ENCODE assay signal across 31 cellular contexts in genomic region chr10:33535866-33536265, GRCh38.
"Had no signal": no experiment of that assay in that cellular context is flagged by ENCODE, and none has a peak within 500 bp of the region (broad histone marks: within the 10 kb centered on the region; RNA-seq: fewer than 3 reads in every experiment).

No MANE protein-coding gene starts in this region.

- DNase-seq: activated B cell treated with CpG ODN at 0.5 μM for 24 hours; activated CD4-positive, alpha-beta memory T cell treated with anti-CD3 and anti-CD28 coated beads for 36 hours; activated CD4-positive, alpha-beta T cell treated with anti-CD3 and anti-CD28 coated beads for 4 hours; activated CD4-positive, alpha-beta T cell treated with anti-CD3 and anti-CD28 coated beads, Interleukin-2, amount 10 ng/mL, durations not matched to agents 24 days and 14 days; activated CD4-positive, alpha-beta T cell treated with anti-CD3 and anti-CD28 coated beads, Interleukin-2, amount 50 U/mL, for 1 hour; activated CD4-positive, alpha-beta T cell treated with anti-CD3 and anti-CD28 coated beads, Interleukin-2, amount 50 U/mL, for 4 hours; activated CD4-positive, CD25-positive, alpha-beta regulatory T cell treated with anti-CD3 and anti-CD28 coated beads, Interleukin-2, amount 50 U/mL, for 72 hours; activated CD8-positive, alpha-beta memory T cell treated with anti-CD3 and anti-CD28 coated beads, Interleukin-2, amount 50 U/mL, for 4 hours; activated CD8-positive, alpha-beta T cell treated with anti-CD3 and anti-CD28 coated beads for 36 hours; activated effector memory CD4-positive, alpha-beta T cell treated with anti-CD3 and anti-CD28 coated beads, Interleukin-2, amount 50 U/mL, for 16 hours; activated gamma-delta T cell treated with Interleukin-2 at 50 U/mL for 16 hours; activated naive CD4-positive, alpha-beta T cell; activated naive CD4-positive, alpha-beta T cell treated with anti-CD3 and anti-CD28 coated beads for 36 hours; activated naive CD4-positive, alpha-beta T cell treated with anti-CD3 and anti-CD28 coated beads, Interleukin-2, amount 50 U/mL, for 16 hours; activated naive CD8-positive, alpha-beta T cell treated with anti-CD3 and anti-CD28 coated beads for 36 hours; activated T-cell treated with anti-CD3 and anti-CD28 coated beads for 4 hours; activated T-cell treated with anti-CD3 and anti-CD28 coated beads, Interleukin-2, amount 50 U/mL, for 1 hour; activated T-cell treated with anti-CD3 and anti-CD28 coated beads, Interleukin-2, amount 50 U/mL, for 4 hours; activated T-cell treated with anti-CD3 and anti-CD28 coated beads, Interleukin-2, amount 50 U/mL, for 72 hours; amygdala; anterior cingulate cortex; caudate nucleus; cerebellar nuclear complex; T-helper 1 cell; T-helper 2 cell; T-helper 9 cell had no signal

- H3K27ac ChIP-seq: ascending aorta, cardiac muscle cell, VCaP had no signal

- H3K27me3 ChIP-seq: ascending aorta, cardiac muscle cell had no signal

- H3K4me3 ChIP-seq: ascending aorta, cardiac muscle cell had no signal

- H3K36me3 ChIP-seq: ascending aorta, cardiac muscle cell had no signal

- H3K9me3 ChIP-seq: ascending aorta had no signal

- H3K4me1 ChIP-seq: ascending aorta had no signal

- ATAC-seq: activated CD8-positive, alpha-beta T cell treated with anti-CD3 and anti-CD28 coated beads for 36 hours; activated naive CD4-positive, alpha-beta T cell treated with anti-CD3 and anti-CD28 coated beads, Interleukin-2, amount 50 U/mL, for 72 hours; activated T-cell treated with anti-CD3 and anti-CD28 coated beads, Interleukin-2, amount 50 U/mL, for 4 hours; activated T-cell treated with anti-CD3 and anti-CD28 coated beads, Interleukin-2, amount 50 U/mL, for 72 hours; activated T-helper 17 cell treated with anti-CD3 and anti-CD28 coated beads, Interleukin-2, amount 50 U/mL, for 72 hours had no signal
